33 cellular contexts compared by ENCODE assay signal in genomic region chr3:147237991-147238390, GRCh38.
"Had no signal": no experiment of that assay in that cellular context is flagged by ENCODE, and none has a peak within 500 bp of the region (broad histone marks: within the 10 kb centered on the region; RNA-seq: fewer than 3 reads in every experiment).

No MANE protein-coding gene starts in this region.

- H3K27me3 ChIP-seq: adrenal gland, ascending aorta, body of pancreas, brain microvascular endothelial cell, breast epithelium, cardiac muscle cell had no signal

- DNase-seq: activated effector memory CD4-positive, alpha-beta T cell treated with anti-CD3 and anti-CD28 coated beads, Interleukin-2, amount 50 U/mL, for 16 hours; activated effector memory CD4-positive, alpha-beta T cell treated with Interleukin-2 at 50 U/mL for 16 hours; activated gamma-delta T cell; activated gamma-delta T cell treated with Interleukin-2 at 50 U/mL for 16 hours; activated naive CD4-positive, alpha-beta T cell; activated naive CD4-positive, alpha-beta T cell treated with anti-CD3 and anti-CD28 coated beads for 36 hours; activated naive CD4-positive, alpha-beta T cell treated with anti-CD3 and anti-CD28 coated beads, Interleukin-2, amount 10 ng/mL, durations not matched to agents 7 days and 5 days; activated naive CD4-positive, alpha-beta T cell treated with anti-CD3 and anti-CD28 coated beads, Interleukin-2, amount 50 U/mL, for 16 hours; activated naive CD4-positive, alpha-beta T cell treated with Interleukin-2 at 50 U/mL for 16 hours; activated naive CD8-positive, alpha-beta T cell treated with anti-CD3 and anti-CD28 coated beads for 36 hours; activated naive CD8-positive, alpha-beta T cell treated with anti-CD3 and anti-CD28 coated beads, Interleukin-2, amount 10 ng/mL, durations not matched to agents 7 days and 5 days; activated naive CD8-positive, alpha-beta T cell treated with anti-CD3 and anti-CD28 coated beads, Interleukin-2, amount 50 U/mL, for 24 hours; activated T-cell treated with anti-CD3 and anti-CD28 coated beads, Interleukin-2, amount 50 U/mL, for 4 hours; activated T-cell treated with anti-CD3 and anti-CD28 coated beads, Interleukin-2, amount 50 U/mL, for 48 hours; activated T-cell treated with anti-CD3 and anti-CD28 coated beads, Interleukin-2, amount 50 U/mL, for 72 hours; adrenal gland; amniotic stem cell; amygdala; anterior cingulate cortex; aorta; body of pancreas; brain microvascular endothelial cell; caudate nucleus; central memory CD4-positive, alpha-beta T cell; cerebellar nuclear complex had no signal

- ATAC-seq: activated naive CD4-positive, alpha-beta T cell treated with anti-CD3 and anti-CD28 coated beads, Interleukin-2, amount 50 U/mL, for 72 hours; activated naive CD8-positive, alpha-beta T cell treated with anti-CD3 and anti-CD28 coated beads, Interleukin-2, amount 50 U/mL, for 24 hours; activated T-cell treated with anti-CD3 and anti-CD28 coated beads, Interleukin-2, amount 50 U/mL, for 4 hours; activated T-cell treated with anti-CD3 and anti-CD28 coated beads, Interleukin-2, amount 50 U/mL, for 72 hours; activated T-helper 17 cell treated with anti-CD3 and anti-CD28 coated beads, Interleukin-2, amount 50 U/mL, for 72 hours; body of pancreas had no signal

- H3K4me1 ChIP-seq: adrenal gland, ascending aorta, body of pancreas, breast epithelium had no signal

- H3K27ac ChIP-seq: adrenal gland, ascending aorta, body of pancreas, brain microvascular endothelial cell, breast epithelium, cardiac muscle cell had no signal

- H3K9me3 ChIP-seq: adrenal gland, ascending aorta, body of pancreas, breast epithelium had no signal

- FAIRE-seq: astrocyte, bronchial epithelial cell, colon had no signal

- H3K36me3 ChIP-seq: adrenal gland, ascending aorta, brain microvascular endothelial cell, breast epithelium, cardiac muscle cell had no signal

- H3K4me3 ChIP-seq: adrenal gland, ascending aorta, body of pancreas, breast epithelium, cardiac muscle cell had no signal
